Comparison of ENCODE assay signal across 2 cellular contexts in the genomic region with DNA sequence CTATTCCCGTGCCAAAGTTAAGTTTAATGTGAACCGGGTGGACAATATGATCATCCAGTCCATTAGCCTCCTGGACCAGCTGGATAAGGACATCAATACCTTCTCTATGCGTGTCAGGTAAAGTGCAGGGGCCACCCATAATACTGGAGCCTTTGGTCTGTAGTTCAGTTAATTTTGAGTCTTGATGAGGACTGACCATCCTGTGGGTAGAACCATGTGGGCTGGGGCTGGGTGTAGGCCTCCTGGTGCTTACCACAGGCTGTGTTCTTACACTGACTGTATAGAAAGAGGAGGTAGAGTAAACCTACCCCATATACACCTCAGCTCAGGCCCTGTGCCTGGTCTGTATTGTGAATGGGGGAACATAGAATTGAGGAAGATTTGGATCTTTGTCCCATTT.
TF ChIP-seq lines count a peak whose summit lies in the region.

No MANE protein-coding gene starts in this region.

TF ChIP-seq in K562, 482 proteins besides CTCF, POLR2A, EP300 and RAD21:
- TF ChIP-seq, protein P1, sequence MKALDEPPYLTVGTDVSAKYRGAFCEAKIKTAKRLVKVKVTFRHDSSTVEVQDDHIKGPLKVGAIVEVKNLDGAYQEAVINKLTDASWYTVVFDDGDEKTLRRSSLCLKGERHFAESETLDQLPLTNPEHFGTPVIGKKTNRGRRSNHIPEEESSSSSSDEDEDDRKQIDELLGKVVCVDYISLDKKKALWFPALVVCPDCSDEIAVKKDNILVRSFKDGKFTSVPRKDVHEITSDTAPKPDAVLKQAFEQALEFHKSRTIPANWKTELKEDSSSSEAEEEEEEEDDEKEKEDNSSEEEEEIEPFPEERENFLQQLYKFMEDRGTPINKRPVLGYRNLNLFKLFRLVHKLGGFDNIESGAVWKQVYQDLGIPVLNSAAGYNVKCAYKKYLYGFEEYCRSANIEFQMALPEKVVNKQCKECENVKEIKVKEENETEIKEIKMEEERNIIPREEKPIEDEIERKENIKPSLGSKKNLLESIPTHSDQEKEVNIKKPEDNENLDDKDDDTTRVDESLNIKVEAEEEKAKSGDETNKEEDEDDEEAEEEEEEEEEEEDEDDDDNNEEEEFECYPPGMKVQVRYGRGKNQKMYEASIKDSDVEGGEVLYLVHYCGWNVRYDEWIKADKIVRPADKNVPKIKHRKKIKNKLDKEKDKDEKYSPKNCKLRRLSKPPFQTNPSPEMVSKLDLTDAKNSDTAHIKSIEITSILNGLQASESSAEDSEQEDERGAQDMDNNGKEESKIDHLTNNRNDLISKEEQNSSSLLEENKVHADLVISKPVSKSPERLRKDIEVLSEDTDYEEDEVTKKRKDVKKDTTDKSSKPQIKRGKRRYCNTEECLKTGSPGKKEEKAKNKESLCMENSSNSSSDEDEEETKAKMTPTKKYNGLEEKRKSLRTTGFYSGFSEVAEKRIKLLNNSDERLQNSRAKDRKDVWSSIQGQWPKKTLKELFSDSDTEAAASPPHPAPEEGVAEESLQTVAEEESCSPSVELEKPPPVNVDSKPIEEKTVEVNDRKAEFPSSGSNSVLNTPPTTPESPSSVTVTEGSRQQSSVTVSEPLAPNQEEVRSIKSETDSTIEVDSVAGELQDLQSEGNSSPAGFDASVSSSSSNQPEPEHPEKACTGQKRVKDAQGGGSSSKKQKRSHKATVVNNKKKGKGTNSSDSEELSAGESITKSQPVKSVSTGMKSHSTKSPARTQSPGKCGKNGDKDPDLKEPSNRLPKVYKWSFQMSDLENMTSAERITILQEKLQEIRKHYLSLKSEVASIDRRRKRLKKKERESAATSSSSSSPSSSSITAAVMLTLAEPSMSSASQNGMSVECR (CRISPR knock-in tag; IDR thresholded peaks at IDR 0.05), result 0 out of 2 replicates have a peak, but pooled peaks have one; percentile 3
- TF ChIP-seq ARHGAP35 (IDR thresholded peaks at IDR 0.05; ENCODE audit: partially characterized antibody), result no peak
TF ChIP-seq in K562: peak in this region for 1.

TF ChIP-seq in GM12891, 5 proteins besides CTCF, POLR2A, EP300 and RAD21:
- TF ChIP-seq POLR2AphosphoS5 (IDR thresholded peaks at IDR 0.05; ENCODE audit: low read depth, low read length) (no peak; the same call in 1 of the 2 replicates), PAX5 (IDR thresholded peaks at IDR 0.05; ENCODE audit: insufficient read depth, low read length, severe bottlenecking) (no peak), POU2F2 (IDR thresholded peaks at IDR 0.05; ENCODE audit: low read depth, low read length) (no peak), TAF1 (IDR thresholded peaks at IDR 0.05; ENCODE audit: low read depth, low read length) (no peak), SPI1 (IDR thresholded peaks at IDR 0.05; ENCODE audit: low read depth, low read length) (no peak)
TF ChIP-seq in GM12891: peak in this region for 0.
